Comparison of ENCODE assay signal across 21 cellular contexts in genomic region chr10:13402016-13402415, GRCh38. TPM values are rescaled to one million over a fixed set of nuclear protein-coding genes. Genes with fewer than 3 reads are reported as not detected.
DNase-seq lines count a peak whose midpoint lies in the region; FAIRE-seq and TF ChIP-seq lines count a peak whose summit lies in the region.
"Had no signal": no experiment of that assay in that cellular context is flagged by ENCODE, and none has a peak within 500 bp of the region (broad histone marks: within the 10 kb centered on the region; RNA-seq: fewer than 3 reads in every experiment).

No MANE protein-coding gene starts in this region.

- peak overlapping the region; percentile 30 for H2AFZ ChIP-seq in parathyroid adenoma

- no peaks in the 10 kb centered on the region for H3K9me3 ChIP-seq in parathyroid adenoma (ENCODE audit: control insufficient read depth, low read length)
- no peaks in the 10 kb centered on the region for H3K9me3 ChIP-seq in MG63
- H3K9me3 ChIP-seq: SK-N-SH had no signal

- H3K27ac ChIP-seq in parathyroid adenoma, result no peak overlapping the region
- H3K27ac ChIP-seq: 22Rv1, KMS-11 had no signal

- no peaks in the 10 kb centered on the region for H3K27me3 ChIP-seq in parathyroid adenoma (ENCODE audit: control insufficient read depth, insufficient read depth, low read length)
- no peaks in the 10 kb centered on the region for H3K27me3 ChIP-seq in MG63

- H3K4me1 ChIP-seq in parathyroid adenoma, result no peaks in the 10 kb centered on the region

- H3K4me3 ChIP-seq in parathyroid adenoma (ENCODE audit: low read depth, low read length), result no peak overlapping the region
- H3K4me3 ChIP-seq in MG63, result no peak overlapping the region

- peak; percentile 84 for FAIRE-seq in islet of Langerhans (lab: Jason Lieb, UNC)
- FAIRE-seq in D721Med (lab: Jason Lieb, UNC), result no peak

- no peak overlapping the region for H3K4me2 ChIP-seq in parathyroid adenoma (ENCODE audit: low read length)
- H3K4me2 ChIP-seq: KMS-11, SK-N-SH had no signal

- no peak overlapping the region for H3K9ac ChIP-seq in parathyroid adenoma
- H3K9ac ChIP-seq: KMS-11, SK-N-SH had no signal

- DNase-seq in NCI-H2171 treated with DMSO at 0.1 percent for 48 hours (lab: John Stamatoyannopoulos, UW), result peak; percentile 71
- no peak for DNase-seq in NCI-H2171 (lab: John Stamatoyannopoulos, UW)
- DNase-seq in GM20000 (ENCODE audit: low spot score), result no peak
- no peak for DNase-seq in D721Med (ENCODE audit: insufficient read length, low spot score)
- DNase-seq in MG63, result no peak
- DNase-seq: CD8-positive, alpha-beta memory T cell; GOT3; HCEC 1CT; IMR-90; NCI-H1092; NCI-H1417 treated with DMSO at 0.1 percent for 48 hours; NCI-H1694 treated with DMSO at 0.1 percent for 48 hours; NCI-H2081 treated with DMSO at 0.1 percent for 48 hours; NCI-H524; NCI-H748 treated with DMSO at 0.1 percent for 48 hours; PC-3; SK-N-SH had no signal

- TF ChIP-seq CTCF in parathyroid adenoma (IDR thresholded peaks at IDR 0.05) (no peak), GM20000 (IDR thresholded peaks at IDR 0.05; ENCODE audit: extremely low read depth, missing control alignments) (no peak), D721Med (IDR thresholded peaks at IDR 0.05; ENCODE audit: insufficient read depth, missing control alignments) (no peak)

- no peaks in the 10 kb centered on the region for H3K79me2 ChIP-seq in parathyroid adenoma

- H3K36me3 ChIP-seq in parathyroid adenoma (ENCODE audit: control insufficient read depth, insufficient read depth, low read length), result no peaks in the 10 kb centered on the region
- no peaks in the 10 kb centered on the region for H3K36me3 ChIP-seq in MG63

RNA-seq across cellular contexts. Expression of gene SEPHS1, which starts 53.9 kb away (rescaled TPM):
- total RNA-seq in MG63 (2014; rRNA removed; shearing (Covaris generic); ENCODE audit: low replicate concordance), result 82.1 and 109 TPM in 2 replicates
